ENCODE assay signal across 8 cellular contexts in genomic region chr1:151281225-151281968, GRCh38. TPM values are rescaled to one million over a fixed set of nuclear protein-coding genes. Genes with fewer than 3 reads are reported as not detected.
DNase-seq lines count a peak whose midpoint lies in the region; ATAC-seq and TF ChIP-seq lines count a peak whose summit lies in the region.

No MANE protein-coding gene starts in this region.

- no peaks in the 10 kb centered on the region for H3K27me3 Mint-ChIP-seq in activated CD4-positive, alpha-beta T cell treated with anti-CD3 and anti-CD28 coated beads, Interleukin-2, amount 10 ng/mL, durations not matched to agents 7 days and 5 days

- H3K36me3 ChIP-seq in BE2C = no peaks in the 10 kb centered on the region; the same call in 1 of the 2 replicates

- H3K4me3 ChIP-seq in BE2C (ENCODE audit: low read depth, low read length) = peak overlapping the region; percentile 69

- no peaks in the 10 kb centered on the region for H3K9me3 ChIP-seq in BE2C

- no peaks in the 10 kb centered on the region for H3K27me3 ChIP-seq in BE2C

- peak overlapping the region; percentile 99 for H3K27ac Mint-ChIP-seq in activated CD4-positive, alpha-beta T cell treated with anti-CD3 and anti-CD28 coated beads, Interleukin-2, amount 10 ng/mL, durations not matched to agents 7 days and 5 days

- peaks cover 8% of the 10 kb centered on the region for H3K36me3 Mint-ChIP-seq in activated CD4-positive, alpha-beta T cell treated with anti-CD3 and anti-CD28 coated beads, Interleukin-2, amount 10 ng/mL, durations not matched to agents 7 days and 5 days (ENCODE audit: low read depth)

- peak overlapping the region; percentile 99 for H3K4me3 Mint-ChIP-seq in activated CD4-positive, alpha-beta T cell treated with anti-CD3 and anti-CD28 coated beads, Interleukin-2, amount 10 ng/mL, durations not matched to agents 7 days and 5 days

- no peaks in the 10 kb centered on the region for H3K9me3 Mint-ChIP-seq in activated CD4-positive, alpha-beta T cell treated with anti-CD3 and anti-CD28 coated beads, Interleukin-2, amount 10 ng/mL, durations not matched to agents 7 days and 5 days

- ATAC-seq in GM19324 (IDR thresholded peaks at IDR 0.05; ENCODE audit: low FRiP score, unreplicated experiment) = peak; percentile 36
- peak; percentile 22 for ATAC-seq in HG03469 (IDR thresholded peaks at IDR 0.05; ENCODE audit: unreplicated experiment)

- TF ChIP-seq CTCF in BE2C (IDR thresholded peaks at IDR 0.05; ENCODE audit: low read depth, low read length) = peak; percentile 18; the same call in 1 of the 2 replicates

- peak; percentile 97 for DNase-seq in BE2C
- peak; percentile 99 for DNase-seq in NCI-H526 treated with DMSO at 0.1 percent for 48 hours (lab: John Stamatoyannopoulos, UW)
- peak; percentile 96 for DNase-seq in activated CD4-positive, alpha-beta T cell treated with anti-CD3 and anti-CD28 coated beads, Interleukin-2, amount 10 ng/mL, durations not matched to agents 7 days and 5 days
- DNase-seq in cortex of kidney (lab: John Stamatoyannopoulos, UW) = peak; percentile 87
- peak; percentile 99 for DNase-seq in left kidney (ENCODE audit: low read depth, low spot score)
- DNase-seq in stimulated activated CD4-positive, alpha-beta T cell treated with anti-CD3 and anti-CD28 coated beads, Interleukin-1b, Interleukin-23, amount 100 ng/mL, for 48 hours = peak; percentile 97

- POLR2A ChIA-PET in activated CD4-positive, alpha-beta T cell treated with anti-CD3 and anti-CD28 coated beads, Interleukin-2, amount 10 ng/mL, durations not matched to agents 7 days and 5 days (lab: Charles Lee) = interaction anchor here (0.6 to 1.6 kb wide), 4 partner anchors 30 to 92 kb away, joined by 3 to 6 read pairs (median 4); partner anchors contain the start of genes PI4KB and VPS72

- CTCF ChIA-PET in activated CD4-positive, alpha-beta T cell treated with anti-CD3 and anti-CD28 coated beads, Interleukin-2, amount 10 ng/mL, durations not matched to agents 7 days and 5 days (lab: Charles Lee) = interaction anchor here (0.5 to 2.0 kb wide), 19 partner anchors 11 to 385 kb away, joined by 3 to 10 read pairs (median 3); partner anchors contain the start of gene PSMB4

- no peaks in the 10 kb centered on the region for H3K4me1 ChIP-seq in BE2C

- peaks cover 26% of the 10 kb centered on the region for H3K4me1 Mint-ChIP-seq in activated CD4-positive, alpha-beta T cell treated with anti-CD3 and anti-CD28 coated beads, Interleukin-2, amount 10 ng/mL, durations not matched to agents 7 days and 5 days

RNA-seq across cellular contexts. Expression of gene ZNF687, which starts 0.7 kb away (rescaled TPM):
- polyA plus RNA-seq in BE2C (2012; ENCODE audit: insufficient read depth, insufficient read length, low read depth) = 17.3 TPM
- total RNA-seq in activated CD4-positive, alpha-beta T cell treated with anti-CD3 and anti-CD28 coated beads, Interleukin-2, amount 10 ng/mL, durations not matched to agents 7 days and 5 days = 10 to 100 TPM; 27.4 to 27.7 TPM

RNA-seq across cellular contexts. Expression of gene PSMD4, which starts 26.9 kb away (rescaled TPM):
- 377 TPM for polyA plus RNA-seq in BE2C (2012; ENCODE audit: insufficient read depth, insufficient read length, low read depth)
- 100 to 1,000 TPM; 170 to 190 TPM for total RNA-seq in activated CD4-positive, alpha-beta T cell treated with anti-CD3 and anti-CD28 coated beads, Interleukin-2, amount 10 ng/mL, durations not matched to agents 7 days and 5 days

RNA-seq across cellular contexts. Expression of gene PI4KB, which starts 45.8 kb away (rescaled TPM):
- 87.0 TPM for polyA plus RNA-seq in BE2C (2012; ENCODE audit: insufficient read depth, insufficient read length, low read depth)
- total RNA-seq in activated CD4-positive, alpha-beta T cell treated with anti-CD3 and anti-CD28 coated beads, Interleukin-2, amount 10 ng/mL, durations not matched to agents 7 days and 5 days = 10 to 100 TPM; 62.8 to 69.5 TPM

Comparison
In these comparisons a context has a peak if more than half of its experiments do, and no peak if none do; other contexts are left out.
1. Peak in every context shown above with its lines: DNase-seq, ATAC-seq and H3K4me3 ChIP-seq.